18 cellular contexts compared by ENCODE assay signal in the genomic region with DNA sequence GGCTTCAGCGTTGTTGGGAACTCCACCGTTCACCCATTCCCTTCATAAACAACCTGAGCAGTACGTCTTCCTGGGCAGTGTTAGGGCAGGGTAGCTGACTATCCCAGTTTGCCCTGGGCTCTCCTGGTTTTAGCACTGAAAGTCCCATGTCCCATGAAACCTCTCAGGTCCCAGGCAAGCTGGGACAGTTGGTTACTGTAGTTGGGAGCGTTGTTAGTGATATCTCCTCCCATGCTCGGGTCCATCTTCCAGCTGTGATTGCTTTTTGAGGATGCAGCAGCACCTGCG.
"Had no signal": no experiment of that assay in that cellular context is flagged by ENCODE, and none has a peak within 500 bp of the region (broad histone marks: within the 10 kb centered on the region; RNA-seq: fewer than 3 reads in every experiment).

No MANE protein-coding gene starts in this region.

- H3K9me3 Mint-ChIP-seq: activated B cell treated with CpG ODN at 0.5 μM for 24 hours; activated CD4-positive, alpha-beta T cell treated with anti-CD3 and anti-CD28 coated beads, Interleukin-2, amount 10 ng/mL, durations not matched to agents 24 days and 14 days; activated T-helper 2 cell treated with anti-CD3 and anti-CD28 coated beads, Interferon-gamma antibody, Interleukin-2, Interleukin-4, amounts not matched to agents 10 μg/mL and 5 μg/mL and 100 μg/mL, durations not matched to agents 14 hours and 24 hours and 36 hours; mesothelial cell of epicardium; neural progenitor cell; T-helper 2 cell treated with Interferon-gamma antibody and Interleukin-4, amounts not matched to agents 5 μg/mL and 100 μg/mL, for 36 hours had no signal

- H3K4me3 ChIP-seq: cardiac muscle cell, lung, neural progenitor cell, ovary, sigmoid colon, tibial artery, uterus had no signal

- H3K27ac Mint-ChIP-seq: activated B cell treated with CpG ODN at 0.5 μM for 24 hours; activated naive CD4-positive, alpha-beta T cell treated with anti-CD3 and anti-CD28 coated beads, Interleukin-2, amount 10 ng/mL, durations not matched to agents 7 days and 5 days; activated T-helper 2 cell treated with anti-CD3 and anti-CD28 coated beads, Interferon-gamma antibody, Interleukin-2, Interleukin-4, amounts not matched to agents 10 μg/mL and 5 μg/mL and 100 μg/mL, durations not matched to agents 14 hours and 24 hours and 36 hours; mesothelial cell of epicardium; neural progenitor cell; stimulated activated naive B cell treated with anti-CD40 and anti-IgM and Interleukin-4, amounts not matched to agents 10 μg/mL and 1 μg/mL and 100 μg/mL, for 72 hours had no signal

- H3K27me3 ChIP-seq: cardiac muscle cell, neural progenitor cell, ovary, sigmoid colon, tibial artery, uterus had no signal

- H3K36me3 Mint-ChIP-seq: activated naive CD4-positive, alpha-beta T cell treated with anti-CD3 and anti-CD28 coated beads, Interleukin-2, amount 10 ng/mL, durations not matched to agents 7 days and 5 days; mesothelial cell of epicardium; neural progenitor cell had no signal

- DNase-seq: activated B cell treated with CpG ODN at 0.5 μM for 24 hours; activated CD4-positive, alpha-beta T cell treated with anti-CD3 and anti-CD28 coated beads, Interleukin-2, amount 10 ng/mL, durations not matched to agents 24 days and 14 days; activated naive CD4-positive, alpha-beta T cell treated with anti-CD3 and anti-CD28 coated beads, Interleukin-2, amount 10 ng/mL, durations not matched to agents 7 days and 5 days; sigmoid colon; stimulated activated CD4-positive, alpha-beta T cell treated with anti-CD3 and anti-CD28 coated beads, Interleukin-12 subunit alpha, Interleukin-12 subunit beta, amount 100 ng/mL, for 4 hours; stimulated activated CD4-positive, alpha-beta T cell treated with anti-CD3 and anti-CD28 coated beads, Interleukin-2, amount 100 ng/mL, for 24 hours; stimulated activated naive B cell treated with anti-CD40 and anti-IgM and Interleukin-4, amounts not matched to agents 10 μg/mL and 1 μg/mL and 100 μg/mL, for 72 hours; uterus had no signal

- H3K4me2 ChIP-seq: neural progenitor cell had no signal

- H3K36me3 ChIP-seq: cardiac muscle cell, neural progenitor cell, ovary, sigmoid colon, tibial artery, uterus had no signal

- H3K9me3 ChIP-seq: ovary, sigmoid colon, tibial artery, uterus had no signal

- H3K27me3 Mint-ChIP-seq: activated B cell treated with CpG ODN at 0.5 μM for 24 hours; activated CD4-positive, alpha-beta T cell treated with anti-CD3 and anti-CD28 coated beads, Interleukin-2, amount 10 ng/mL, durations not matched to agents 24 days and 14 days had no signal

- H3K4me3 Mint-ChIP-seq: activated B cell treated with CpG ODN at 0.5 μM for 24 hours; activated naive CD4-positive, alpha-beta T cell treated with anti-CD3 and anti-CD28 coated beads, Interleukin-2, amount 10 ng/mL, durations not matched to agents 7 days and 5 days; mesothelial cell of epicardium; stimulated activated naive B cell treated with anti-CD40 and anti-IgM and Interleukin-4, amounts not matched to agents 10 μg/mL and 1 μg/mL and 100 μg/mL, for 72 hours had no signal

- FAIRE-seq: colon had no signal

- H2AFZ ChIP-seq: neural progenitor cell had no signal

- H3K27ac ChIP-seq: cardiac muscle cell, neural progenitor cell, ovary, sigmoid colon, tibial artery, uterus had no signal

- ATAC-seq: esophagus mucosa; stimulated activated naive B cell treated with anti-CD40 and anti-IgM and Interleukin-4, amounts not matched to agents 10 μg/mL and 1 μg/mL and 100 μg/mL, for 72 hours had no signal

- H3K9ac ChIP-seq: neural progenitor cell had no signal

- H3K4me1 ChIP-seq: neural progenitor cell, sigmoid colon, uterus had no signal
